ENCODE assay signal across 8 cellular contexts in the genomic region with DNA sequence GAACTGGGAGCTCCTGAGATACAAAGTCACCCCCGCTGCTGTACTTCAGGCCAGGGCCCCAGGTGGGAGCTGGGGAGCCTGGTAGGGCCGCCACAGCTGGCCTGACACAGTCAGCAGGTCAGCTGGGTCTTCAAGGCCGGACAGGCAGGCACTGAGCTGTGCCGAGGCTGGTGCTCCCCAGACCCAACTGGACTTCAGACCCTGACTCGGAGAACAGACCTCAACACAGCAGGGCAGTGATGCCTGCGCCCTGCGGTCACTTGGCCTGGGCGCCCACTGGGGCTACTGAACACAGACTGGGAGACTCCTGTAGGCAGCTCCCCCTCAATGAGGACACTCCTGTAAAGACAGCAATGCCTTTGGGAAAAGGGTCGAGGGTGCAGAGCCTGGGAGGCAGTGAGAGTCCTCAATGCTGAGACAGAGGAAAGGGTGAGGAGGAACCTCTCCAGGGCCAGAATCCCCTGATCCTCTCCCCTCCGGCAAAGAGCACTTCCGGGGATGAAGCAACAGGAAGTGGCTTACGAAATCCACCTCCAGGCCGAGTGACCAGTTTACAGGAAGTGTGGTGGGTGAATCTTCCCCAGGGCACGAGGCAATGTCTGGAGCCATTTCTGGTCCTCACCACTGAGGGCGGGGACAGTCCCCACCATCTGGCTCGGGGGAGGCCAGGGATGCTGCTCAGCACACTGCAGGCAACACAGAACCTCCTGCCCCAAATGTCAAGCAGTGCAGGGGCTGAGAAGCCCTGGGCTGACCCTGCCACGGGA. TPM values are rescaled to one million over a fixed set of nuclear protein-coding genes. Genes with fewer than 3 reads are reported as not detected.
DNase-seq lines count a peak whose midpoint lies in the region; ATAC-seq, FAIRE-seq and TF ChIP-seq lines count a peak whose summit lies in the region.

No MANE protein-coding gene starts in this region.

- no peaks in the 10 kb centered on the region for H3K36me3 ChIP-seq in pancreas

- no peaks in the 10 kb centered on the region for H3K27me3 Mint-ChIP-seq in activated T-cell treated with anti-CD3 and anti-CD28 coated beads, Interleukin-2, amount 50 U/mL, for 4 hours (ENCODE audit: low read depth)

- 69 to 74% methylated on average over 17 of the region's 17 CpGs for WGBS in pancreas, 2 donors

- FAIRE-seq in H54 (lab: Jason Lieb, UNC), result no peak
- FAIRE-seq in pancreas (lab: Jason Lieb, UNC), result no peak

- H3K9me3 Mint-ChIP-seq in activated T-cell treated with anti-CD3 and anti-CD28 coated beads, Interleukin-2, amount 50 U/mL, for 4 hours, result no peaks in the 10 kb centered on the region

- H3K4me1 ChIP-seq in pancreas, result peaks cover 6 to 25% (median 10%) of the 10 kb centered on the region in 3 donors

- H3K4me1 Mint-ChIP-seq in activated T-cell treated with anti-CD3 and anti-CD28 coated beads, Interleukin-2, amount 50 U/mL, for 4 hours (ENCODE audit: low read depth), result peaks cover 88% of the 10 kb centered on the region

- ATAC-seq in activated T-cell treated with anti-CD3 and anti-CD28 coated beads, Interleukin-2, amount 50 U/mL, for 4 hours, result peak; percentile 87 to 89
- peak; percentile 33 to 81 (median 65) for ATAC-seq in pancreas

- intact Hi-C loops in pancreas (cut with DNase I), result loop anchor here in 1 of 3 donors (10.0 kb wide), 1 partner anchor 86 kb away; no protein-coding TSS in a partner anchor

- H3K36me3 Mint-ChIP-seq in activated T-cell treated with anti-CD3 and anti-CD28 coated beads, Interleukin-2, amount 50 U/mL, for 4 hours (ENCODE audit: insufficient read depth), result peaks cover 2% of the 10 kb centered on the region

- in situ Hi-C loops in G401 (cut with HindIII; ENCODE audit: low sequenced_read_pairs), result no loop called here

- no peak for TF ChIP-seq POLR2A in H54 (IDR thresholded peaks at IDR 0.05; ENCODE audit: low read depth, low read length)

- DNase-seq in EH (ENCODE audit: low read depth) (peak; percentile 97), H54 (ENCODE audit: insufficient read length, low spot score) (peak; percentile 91), NOMO-1 treated with dmso at 0.1 percent for 144 hours (lab: John Stamatoyannopoulos, UW; ENCODE audit: unreplicated experiment) (peak; percentile 92), fibroblast of villous mesenchyme (ENCODE audit: low read depth) (peak; percentile 98), pancreas (peak in 1 of 6 donors; percentile 70), NCI-H1092 (lab: John Stamatoyannopoulos, UW) (no peak), G401 (ENCODE audit: low spot score) (no peak)
- peak; percentile 34 for DNase-seq in activated T-cell treated with anti-CD3 and anti-CD28 coated beads, Interleukin-2, amount 50 U/mL, for 4 hours

- TF ChIP-seq CTCF in fibroblast of villous mesenchyme (IDR thresholded peaks at IDR 0.05; ENCODE audit: insufficient read depth, low read depth, low read length) (no peak), pancreas (IDR thresholded peaks at IDR 0.05) (no peak)

- H3K27ac ChIP-seq in pancreas, result peak overlapping the region in 3 of 4 donors; percentile 42 to 81 (median 73)

- no peaks in the 10 kb centered on the region for H3K27me3 ChIP-seq in pancreas

- peak overlapping the region; percentile 62 for H3K4me3 Mint-ChIP-seq in activated T-cell treated with anti-CD3 and anti-CD28 coated beads, Interleukin-2, amount 50 U/mL, for 4 hours

- H3K4me3 ChIP-seq in fibroblast of villous mesenchyme (ENCODE audit: low read depth, low read length) (no peak overlapping the region), pancreas (no peak overlapping the region)

- no peaks in the 10 kb centered on the region for H3K9me3 ChIP-seq in pancreas

RNA-seq across cellular contexts. Expression of a gene that starts 40.8 kb away (rescaled TPM):
- 10 to 100 TPM; 10.2 to 16.6 (median 14.4) TPM for total RNA-seq in activated T-cell treated with anti-CD3 and anti-CD28 coated beads, Interleukin-2, amount 50 U/mL, for 4 hours
- total RNA-seq in fibroblast of villous mesenchyme (25.4 and 48.4 TPM in 2 replicates), pancreas (10 to 100 TPM; 26.1 to 58.4 (median 44.7) TPM)
- 100 to 1,000 TPM; 187 to 309 TPM for polyA plus RNA-seq in pancreas
- total RNA-seq in G401 (2014; rRNA removed; shearing (Covaris generic)), result 251 and 359 TPM in 2 replicates

RNA-seq across cellular contexts. Expression of a gene that starts 43.1 kb away (rescaled TPM):
- 10 to 100 TPM; 25.6 to 32.5 (median 28.8) TPM for total RNA-seq in activated T-cell treated with anti-CD3 and anti-CD28 coated beads, Interleukin-2, amount 50 U/mL, for 4 hours
- total RNA-seq in fibroblast of villous mesenchyme (15.1 and 19.9 TPM in 2 replicates), pancreas (10 to 100 TPM in 1 of 6 donors, 1 to 10 TPM in 5; 5.8 to 10.5 (median 9.3) TPM)
- polyA plus RNA-seq in pancreas, result 10 to 100 TPM; 10.3 to 13.4 TPM
- total RNA-seq in G401 (2014; rRNA removed; shearing (Covaris generic)), result 15.9 and 16.0 TPM in 2 replicates

RNA-seq across cellular contexts. Expression of a gene that starts 59.5 kb away (rescaled TPM):
- total RNA-seq in activated T-cell treated with anti-CD3 and anti-CD28 coated beads, Interleukin-2, amount 50 U/mL, for 4 hours, result 100 to 1,000 TPM; 119 to 155 (median 135) TPM
- total RNA-seq in fibroblast of villous mesenchyme (56.1 and 73.4 TPM in 2 replicates), pancreas (10 to 100 TPM; 20.5 to 33.8 (median 23.7) TPM)
- polyA plus RNA-seq in pancreas, result 100 to 1,000 TPM in 1 of 2 donors, 10 to 100 TPM in 1; 77.5 to 116 TPM
- 272 and 351 TPM in 2 replicates for total RNA-seq in G401 (2014; rRNA removed; shearing (Covaris generic))

Comparison
In these comparisons a context has a peak if more than half of its experiments do, and no peak if none do; other contexts are left out.
1. DNase-seq: peak in EH (single experiment), H54 (single experiment), NOMO-1 treated with dmso at 0.1 percent for 144 hours (single experiment), activated T-cell treated with anti-CD3 and anti-CD28 coated beads, Interleukin-2, amount 50 U/mL, for 4 hours (single experiment) and fibroblast of villous mesenchyme (single experiment); none in NCI-H1092 (single experiment) and G401 (single experiment).